Comparison of ENCODE assay signal across 9 cellular contexts in the genomic region with DNA sequence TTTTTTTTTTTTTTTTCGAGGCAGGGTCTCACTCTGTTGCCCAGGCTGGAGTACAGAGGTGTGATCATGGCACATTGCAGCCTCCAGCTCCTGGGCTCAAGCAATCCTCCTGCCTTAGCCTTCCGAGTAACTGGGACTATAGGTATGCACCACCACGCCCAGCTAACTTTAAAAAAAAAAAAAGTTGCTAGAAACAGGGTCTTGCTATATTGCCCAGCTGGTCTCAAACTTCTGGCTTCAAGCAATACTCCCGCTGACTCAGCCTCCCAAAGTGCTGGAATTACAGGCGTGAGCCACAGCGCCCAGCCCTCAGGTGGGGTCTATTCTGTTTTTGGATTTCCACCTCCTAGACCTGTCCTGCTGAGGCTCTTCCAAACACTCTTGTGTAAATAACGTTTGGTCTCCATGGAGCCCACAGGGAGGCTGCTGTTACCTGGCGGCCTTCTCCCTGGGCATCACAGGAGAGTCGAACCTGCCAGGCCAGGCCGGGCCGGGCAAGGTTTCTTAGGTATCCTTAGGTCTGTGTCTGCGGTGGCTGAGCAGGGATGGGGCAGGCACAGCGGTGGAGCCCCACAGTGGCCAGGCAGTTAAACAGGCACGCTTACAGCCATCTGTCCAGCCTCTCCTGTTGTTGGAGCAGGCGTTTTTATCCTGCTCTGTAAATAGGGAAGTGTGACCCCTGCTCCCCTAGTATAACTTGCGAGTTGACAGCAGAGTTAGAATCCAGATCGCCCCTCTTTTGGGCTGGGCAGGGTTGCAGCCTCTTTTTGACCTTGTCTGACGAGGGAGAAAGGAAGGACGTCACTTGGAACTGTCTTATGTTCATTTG. TPM values are rescaled to one million over a fixed set of nuclear protein-coding genes. Genes with fewer than 3 reads are reported as not detected.
DNase-seq lines count a peak whose midpoint lies in the region; ATAC-seq, FAIRE-seq and TF ChIP-seq lines count a peak whose summit lies in the region.
"Had no signal": no experiment of that assay in that cellular context is flagged by ENCODE, and none has a peak within 500 bp of the region (broad histone marks: within the 10 kb centered on the region; RNA-seq: fewer than 3 reads in every experiment).

No MANE protein-coding gene starts in this region.

- peak overlapping the region; percentile 73 for H3K27ac ChIP-seq in mammary epithelial cell (ENCODE audit: insufficient read depth, low read depth, low read length)
- peak overlapping the region; percentile 77 to 94 for H3K27ac ChIP-seq in kidney (ENCODE audit: low read depth in 2 of 2, low read length in 2 of 2)
- H3K27ac ChIP-seq in stomach smooth muscle (ENCODE audit: low read length): peak overlapping the region; percentile 94

- 43% methylated on average over 18 of the region's 19 CpGs for WGBS in mammary epithelial cell (ENCODE audit: low coverage, missing lambda C conversion rate)

- in situ Hi-C loops in mammary epithelial cell (cut with MboI; ENCODE audit: low sequenced_read_pairs in 2 of 2): no loop called here

- H3K9me3 ChIP-seq in mammary epithelial cell (replicated peaks; ENCODE audit: insufficient read depth, low read length): no peaks in the 10 kb centered on the region
- H3K9me3 ChIP-seq in kidney (ENCODE audit: control insufficient read depth in 1 of 2, low read length in 2 of 2): no peaks in the 10 kb centered on the region
- no peaks in the 10 kb centered on the region for H3K9me3 ChIP-seq in stomach smooth muscle (ENCODE audit: control insufficient read depth in 2 of 2, low read length in 2 of 2)

- H3K27me3 ChIP-seq in mammary epithelial cell (ENCODE audit: insufficient read depth, low read length) (no peaks in the 10 kb centered on the region), stomach smooth muscle (ENCODE audit: control insufficient read depth in 1 of 2, insufficient read depth in 2 of 2, low read length in 2 of 2) (no peaks in the 10 kb centered on the region)

- H3K4me1 Mint-ChIP-seq in activated T-cell treated with anti-CD3 and anti-CD28 coated beads, Interleukin-2, amount 50 U/mL, for 72 hours (ENCODE audit: low read depth): peaks cover 17% of the 10 kb centered on the region

- dilution Hi-C loops in mammary epithelial cell (cut with HindIII; ENCODE audit: low sequenced_read_pairs): no loop called here

- no peaks in the 10 kb centered on the region for H4K20me1 ChIP-seq in mammary epithelial cell (ENCODE audit: insufficient read depth, low read length)

- peaks cover 77% of the 10 kb centered on the region for H3K79me2 ChIP-seq in mammary epithelial cell (ENCODE audit: insufficient read depth, low read length)

- H3K36me3 ChIP-seq in mammary epithelial cell (ENCODE audit: insufficient read depth, low read length): no peaks in the 10 kb centered on the region
- peaks cover 0 to 4% of the 10 kb centered on the region in 2 donors for H3K36me3 ChIP-seq in kidney (ENCODE audit: control insufficient read depth in 1 of 2, insufficient read depth in 2 of 2, low read length in 2 of 2)
- peaks cover 0 to 4% of the 10 kb centered on the region in 2 donors for H3K36me3 ChIP-seq in stomach smooth muscle (ENCODE audit: control insufficient read depth in 2 of 2, insufficient read depth in 2 of 2, low read length in 2 of 2)

- H3K4me3 ChIP-seq in mammary epithelial cell (replicated peaks in 1 of 3; ENCODE audit: insufficient read depth in 1 of 3, low read depth in 2 of 3, low read length in 3 of 3) (peak overlapping the region in 2 of 3 experiments; percentile 5 to 11), kidney (ENCODE audit: low read length in 2 of 2) (peak overlapping the region; percentile 6 to 30), stomach smooth muscle (ENCODE audit: low read length in 2 of 2) (peak overlapping the region; percentile 4 to 44)

- no peak overlapping the region for H3K4me3 Mint-ChIP-seq in activated T-cell treated with anti-CD3 and anti-CD28 coated beads, Interleukin-2, amount 50 U/mL, for 72 hours
- H3K4me3 Mint-ChIP-seq: stimulated activated naive CD8-positive, alpha-beta T cell treated with anti-CD3 and anti-CD28 coated beads, Interleukin-15, Interleukin-2, amounts not matched to agents 100 ng/mL and 50 ng/mL, for 24 hours had no signal

- no peaks in the 10 kb centered on the region for H3K9me3 Mint-ChIP-seq in activated T-cell treated with anti-CD3 and anti-CD28 coated beads, Interleukin-2, amount 50 U/mL, for 72 hours
- H3K9me3 Mint-ChIP-seq: stimulated activated naive CD8-positive, alpha-beta T cell treated with anti-CD3 and anti-CD28 coated beads, Interleukin-15, Interleukin-2, amounts not matched to agents 100 ng/mL and 50 ng/mL, for 24 hours had no signal

- DNase-seq in HK-2 (ENCODE audit: unreplicated experiment): peak; percentile 70
- peak; percentile 40 for DNase-seq in mammary epithelial cell
- DNase-seq in kidney: no peak
- no peak for DNase-seq in activated T-cell treated with anti-CD3 and anti-CD28 coated beads, Interleukin-2, amount 50 U/mL, for 72 hours
- no peak for DNase-seq in occipital lobe (lab: John Stamatoyannopoulos, UW)
- DNase-seq in activated T-cell treated with anti-CD3 and anti-CD28 coated beads for 4 hours: no peak

- H3K27me3 Mint-ChIP-seq in activated T-cell treated with anti-CD3 and anti-CD28 coated beads, Interleukin-2, amount 50 U/mL, for 72 hours (ENCODE audit: low read depth): no peaks in the 10 kb centered on the region
- H3K27me3 Mint-ChIP-seq: stimulated activated naive CD8-positive, alpha-beta T cell treated with anti-CD3 and anti-CD28 coated beads, Interleukin-15, Interleukin-2, amounts not matched to agents 100 ng/mL and 50 ng/mL, for 24 hours had no signal

- no peak for ATAC-seq in GM18909 (IDR thresholded peaks at IDR 0.05; ENCODE audit: poor library complexity, unreplicated experiment)
- no peak for ATAC-seq in activated T-cell treated with anti-CD3 and anti-CD28 coated beads, Interleukin-2, amount 50 U/mL, for 72 hours (replicated peaks in 1 of 2)

- H3K4me1 ChIP-seq in mammary epithelial cell (ENCODE audit: insufficient read depth, low read length) (peaks cover 17% of the 10 kb centered on the region), kidney (ENCODE audit: control insufficient read depth in 1 of 2, insufficient read depth in 1 of 2, low read depth in 1 of 2, low read length in 2 of 2) (peaks cover 14 to 19% of the 10 kb centered on the region in 2 donors), stomach smooth muscle (ENCODE audit: control insufficient read depth, insufficient read depth, low read length) (peaks cover 43% of the 10 kb centered on the region)

- H3K9ac ChIP-seq in mammary epithelial cell (ENCODE audit: insufficient read depth, low read length): peak overlapping the region; percentile 56
- H3K9ac ChIP-seq in kidney (ENCODE audit: low read length in 2 of 2): peak overlapping the region in 1 of 2 donors; percentile 43
- peak overlapping the region; percentile 61 to 68 for H3K9ac ChIP-seq in stomach smooth muscle (ENCODE audit: low read length in 2 of 2)

- BruUV-seq in mammary epithelial cell (replicated peaks; lab: Mats Ljungman, UMichigan): no TSS peak

- H2AFZ ChIP-seq in mammary epithelial cell (ENCODE audit: low read depth, low read length): peak overlapping the region; percentile 59

- peaks cover 0 to 1% of the 10 kb centered on the region in 2 donors for H3K36me3 Mint-ChIP-seq in activated T-cell treated with anti-CD3 and anti-CD28 coated beads, Interleukin-2, amount 50 U/mL, for 72 hours (ENCODE audit: insufficient read depth in 2 of 2)

- H3K27ac Mint-ChIP-seq in activated T-cell treated with anti-CD3 and anti-CD28 coated beads, Interleukin-2, amount 50 U/mL, for 72 hours: no peak overlapping the region
- H3K27ac Mint-ChIP-seq: stimulated activated naive CD8-positive, alpha-beta T cell treated with anti-CD3 and anti-CD28 coated beads, Interleukin-15, Interleukin-2, amounts not matched to agents 100 ng/mL and 50 ng/mL, for 24 hours had no signal

- TF ChIP-seq CTCF in mammary epithelial cell (conservative IDR thresholded peaks at IDR 0.05 in 1 of 2, IDR thresholded peaks at IDR 0.05 in 1 of 2; ENCODE audit: extremely low read depth in 1 of 2, insufficient read depth in 1 of 2, low read depth in 1 of 2, low read length in 2 of 2) (peak; percentile 28 to 62), kidney (IDR thresholded peaks at IDR 0.05; ENCODE audit: borderline replicate concordance, extremely low read depth, insufficient read depth) (no peak)

- no peak for FAIRE-seq in kidney (lab: Jason Lieb, UNC)

- intact Hi-C loops in mammary epithelial cell (cut with micrococcal nuclease) (loop anchor here (2.0 to 5.0 kb wide), 2 partner anchors 86 to 108 kb away; partner anchors contain the start of gene DDI2), kidney (cut with DNase I) (no loop called here)

- CTCF ChIA-PET in mammary epithelial cell (lab: Charles Lee; ENCODE audit: low non-redundant PET): no interaction called here

- H3K4me2 ChIP-seq in mammary epithelial cell (ENCODE audit: insufficient read depth, low read depth, low read length): peak overlapping the region; percentile 67

RNA-seq across cellular contexts. Expression of gene PLEKHM2, which starts 18.8 kb away (rescaled TPM):
- total RNA-seq in mammary epithelial cell (10 to 100 TPM; 50.2 to 53.9 TPM), kidney (65.7 TPM), occipital lobe (36.8 TPM)
- polyA plus RNA-seq in mammary epithelial cell (36.3 TPM), kidney (ENCODE audit: insufficient read depth, low read depth, low replicate concordance) (21.7 TPM)
- 62.1 TPM for polyA minus RNA-seq in mammary epithelial cell
- total RNA-seq in activated T-cell treated with anti-CD3 and anti-CD28 coated beads, Interleukin-2, amount 50 U/mL, for 72 hours: 10 to 100 TPM; 79.7 to 82.7 TPM

RNA-seq across cellular contexts. Expression of gene SLC25A34, which starts 33.1 kb away (rescaled TPM):
- total RNA-seq in mammary epithelial cell: under 1 TPM; 0.67 to 0.89 TPM
- 0.39 TPM for polyA plus RNA-seq in mammary epithelial cell
- not detected for polyA minus RNA-seq in mammary epithelial cell
- total RNA-seq in kidney: 1.5 TPM
- polyA plus RNA-seq in kidney (ENCODE audit: insufficient read depth, low read depth, low replicate concordance): 12.2 TPM
- total RNA-seq in activated T-cell treated with anti-CD3 and anti-CD28 coated beads, Interleukin-2, amount 50 U/mL, for 72 hours: 1 to 10 TPM; 2.5 to 3.0 TPM
- 1.2 TPM for total RNA-seq in occipital lobe

RNA-seq across cellular contexts. Expression of gene TMEM82, which starts 39.4 kb away (rescaled TPM):
- total RNA-seq in mammary epithelial cell (not detected), kidney (2.0 TPM), occipital lobe (not detected)
- polyA plus RNA-seq in mammary epithelial cell (not detected), kidney (ENCODE audit: insufficient read depth, low read depth, low replicate concordance) (25.4 TPM)
- polyA minus RNA-seq in mammary epithelial cell: not detected
- total RNA-seq in activated T-cell treated with anti-CD3 and anti-CD28 coated beads, Interleukin-2, amount 50 U/mL, for 72 hours: under 1 TPM in 1 of 2 donors, not detected in 1; 0.49 TPM

RNA-seq across cellular contexts. Expression of gene FBLIM1, which starts 55.7 kb away (rescaled TPM):
- total RNA-seq in mammary epithelial cell (100 to 1,000 TPM; 196 to 351 TPM), kidney (89.3 TPM), occipital lobe (11.4 TPM)
- polyA plus RNA-seq in mammary epithelial cell (141 TPM), kidney (ENCODE audit: insufficient read depth, low read depth, low replicate concordance) (16.6 TPM)
- polyA minus RNA-seq in mammary epithelial cell: 123 TPM
- total RNA-seq in activated T-cell treated with anti-CD3 and anti-CD28 coated beads, Interleukin-2, amount 50 U/mL, for 72 hours: not detected

Comparison
In these comparisons a context has a peak if more than half of its experiments do, and no peak if none do; other contexts are left out.
1. DNase-seq: peak in HK-2 (single experiment) and mammary epithelial cell (single experiment); none in kidney (single experiment), activated T-cell treated with anti-CD3 and anti-CD28 coated beads, Interleukin-2, amount 50 U/mL, for 72 hours (0 of 2), occipital lobe (single experiment) and activated T-cell treated with anti-CD3 and anti-CD28 coated beads for 4 hours (single experiment).
2. Peak in every context shown above with its lines, with median percentiles within 50 percentile points of each other: H3K27ac ChIP-seq and H3K4me3 ChIP-seq.